8 cellular contexts compared by ENCODE assay signal in genomic region chr1:226871047-226871365, GRCh38. TPM values are rescaled to one million over a fixed set of nuclear protein-coding genes. Genes with fewer than 3 reads are reported as not detected.
DNase-seq lines count a peak whose midpoint lies in the region; ATAC-seq and TF ChIP-seq lines count a peak whose summit lies in the region.

No MANE protein-coding gene starts in this region.

- ATAC-seq in left lung (no peak), HG02938 (IDR thresholded peaks at IDR 0.05; ENCODE audit: unreplicated experiment) (no peak), HG03378 (IDR thresholded peaks at IDR 0.05; ENCODE audit: unreplicated experiment) (no peak)

- WGBS in thyroid gland, 2 donors, result 0% methylated on average over 1 of the region's 19 CpGs; no CpG with 5 or more reads in 1 of the 2 donors

- no peak overlapping the region for H3K27ac Mint-ChIP-seq in activated CD4-positive, alpha-beta T cell treated with anti-CD3 and anti-CD28 coated beads, Interleukin-2, amount 10 ng/mL, durations not matched to agents 24 days and 14 days

- H3K36me3 ChIP-seq in ascending aorta (peaks cover 0 to 4% of the 10 kb centered on the region in 2 donors), left lung (no peaks in the 10 kb centered on the region), thyroid gland (no peaks in the 10 kb centered on the region)

- intact Hi-C loops in activated CD4-positive, alpha-beta T cell treated with anti-CD3 and anti-CD28 coated beads, Interleukin-2, amount 10 ng/mL, durations not matched to agents 24 days and 14 days (cut with micrococcal nuclease), result no loop called here
- intact Hi-C loops in ascending aorta (cut with DNase I), result loop anchor here (5.0 kb wide), 2 partner anchors 239 to 1444 kb away; partner anchors contain the start of gene LBR
- intact Hi-C loops in left lung (cut with DNase I), result no loop called here
- intact Hi-C loops in thyroid gland (cut with DNase I), result no loop called here

- H3K4me3 Mint-ChIP-seq in activated CD4-positive, alpha-beta T cell treated with anti-CD3 and anti-CD28 coated beads, Interleukin-2, amount 10 ng/mL, durations not matched to agents 24 days and 14 days, result peak overlapping the region; percentile 80

- TF ChIP-seq CTCF in ascending aorta (IDR thresholded peaks at IDR 0.05) (peak in 2 of 3 experiments; percentile 2 to 5), left lung (IDR thresholded peaks at IDR 0.05) (no peak), thyroid gland (IDR thresholded peaks at IDR 0.05) (no peak)

- peak overlapping the region; percentile 61 to 79 for H3K27ac ChIP-seq in ascending aorta
- H3K27ac ChIP-seq in left lung, result peak overlapping the region; percentile 64 to 81
- peak overlapping the region; percentile 62 to 76 (median 75) for H3K27ac ChIP-seq in thyroid gland

- H3K27me3 ChIP-seq in ascending aorta (no peaks in the 10 kb centered on the region), left lung (peaks cover 0 to 18% of the 10 kb centered on the region in 2 donors), thyroid gland (no peaks in the 10 kb centered on the region)

- peaks cover 0 to 9% of the 10 kb centered on the region in 2 donors for H3K4me1 ChIP-seq in ascending aorta
- peaks cover 8 to 24% of the 10 kb centered on the region in 2 donors for H3K4me1 ChIP-seq in left lung
- peaks cover 11 to 13% of the 10 kb centered on the region in 2 donors for H3K4me1 ChIP-seq in thyroid gland

- H3K9me3 ChIP-seq in ascending aorta (no peaks in the 10 kb centered on the region), left lung (no peaks in the 10 kb centered on the region), thyroid gland (no peaks in the 10 kb centered on the region)

- peaks cover 16% of the 10 kb centered on the region for H3K4me1 Mint-ChIP-seq in activated CD4-positive, alpha-beta T cell treated with anti-CD3 and anti-CD28 coated beads, Interleukin-2, amount 10 ng/mL, durations not matched to agents 24 days and 14 days

- DNase-seq in activated CD4-positive, alpha-beta T cell treated with anti-CD3 and anti-CD28 coated beads, Interleukin-2, amount 10 ng/mL, durations not matched to agents 24 days and 14 days, result no peak
- no peak for DNase-seq in activated CD4-positive, alpha-beta T cell treated with anti-CD3 and anti-CD28 coated beads, Interleukin-2, amount 50 U/mL, for 48 hours
- no peak for DNase-seq in ascending aorta (ENCODE audit: low spot score in 2 of 2)
- DNase-seq in left lung, result no peak
- DNase-seq in thyroid gland, result no peak
- no peak for DNase-seq in T-helper 9 cell

- peak overlapping the region; percentile 60 to 90 for H3K4me3 ChIP-seq in ascending aorta
- H3K4me3 ChIP-seq in left lung, result peak overlapping the region; percentile 63 to 69
- peak overlapping the region; percentile 58 to 71 (median 60) for H3K4me3 ChIP-seq in thyroid gland (replicated peaks in 1 of 3)

- TF ChIP-seq POLR2A in thyroid gland (IDR thresholded peaks at IDR 0.05), result no peak

- H3K36me3 Mint-ChIP-seq in activated CD4-positive, alpha-beta T cell treated with anti-CD3 and anti-CD28 coated beads, Interleukin-2, amount 10 ng/mL, durations not matched to agents 24 days and 14 days (ENCODE audit: low read depth), result peaks cover 2% of the 10 kb centered on the region

- H3K27me3 Mint-ChIP-seq in activated CD4-positive, alpha-beta T cell treated with anti-CD3 and anti-CD28 coated beads, Interleukin-2, amount 10 ng/mL, durations not matched to agents 24 days and 14 days, result peaks cover 24% of the 10 kb centered on the region

- H3K9me3 Mint-ChIP-seq in activated CD4-positive, alpha-beta T cell treated with anti-CD3 and anti-CD28 coated beads, Interleukin-2, amount 10 ng/mL, durations not matched to agents 24 days and 14 days, result no peaks in the 10 kb centered on the region

RNA-seq across cellular contexts. Expression of gene PSEN2, which starts 0.6 kb away (rescaled TPM):
- total RNA-seq in activated CD4-positive, alpha-beta T cell treated with anti-CD3 and anti-CD28 coated beads, Interleukin-2, amount 10 ng/mL, durations not matched to agents 24 days and 14 days, result 10.4 and 10.7 TPM in 2 replicates
- total RNA-seq in ascending aorta (26.5 TPM), left lung (10 to 100 TPM; 20.2 to 24.8 TPM), thyroid gland (10 to 100 TPM; 22.0 to 31.0 (median 24.6) TPM)

Comparison
In these comparisons a context has a peak if more than half of its experiments do, and no peak if none do; other contexts are left out.
1. CTCF ChIP-seq: peak in ascending aorta (2 of 3); none in left lung (0 of 2) and thyroid gland (0 of 6).
2. Peak in every context shown above with its lines, with median percentiles within 50 percentile points of each other: H3K27ac ChIP-seq and H3K4me3 ChIP-seq.